22 cellular contexts compared by ENCODE assay signal in the genomic region with DNA sequence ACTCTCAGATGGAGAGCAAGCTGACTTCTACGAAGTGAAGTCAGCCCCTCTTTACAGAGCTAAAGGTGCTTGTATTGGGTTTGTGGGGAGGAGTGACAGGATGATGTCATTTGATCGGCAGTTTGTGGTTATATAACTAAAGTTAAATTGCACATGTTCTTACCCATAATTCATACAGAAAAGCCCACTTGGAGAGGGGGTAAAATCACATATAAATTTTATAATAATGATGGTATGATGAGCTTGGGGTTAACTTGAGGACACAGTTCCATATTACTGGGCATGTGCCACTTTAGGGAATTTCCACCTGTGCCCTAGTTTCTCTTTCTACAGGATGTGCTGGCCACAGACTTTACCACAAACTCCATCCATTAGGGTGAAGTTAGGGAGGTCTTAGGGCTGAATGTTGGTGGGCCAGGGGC.
A peak's percentile ranks its signal among the peaks of the same experiment; 100 is the strongest.
DNase-seq lines count a peak whose midpoint lies in the region; ATAC-seq and TF ChIP-seq lines count a peak whose summit lies in the region.
"Had no signal": no experiment of that assay in that cellular context is flagged by ENCODE, and none has a peak within 500 bp of the region (broad histone marks: within the 10 kb centered on the region; RNA-seq: fewer than 3 reads in every experiment).

No MANE protein-coding gene starts in this region.

- POLR2A ChIA-PET in naive thymus-derived CD8-positive, alpha-beta T cell (lab: Charles Lee), result no interaction called here

- H3F3A ChIP-seq in MM.1S (ENCODE audit: insufficient read depth, low read length), result no peaks in the 10 kb centered on the region

- no peaks in the 10 kb centered on the region for H3K36me3 Mint-ChIP-seq in naive thymus-derived CD8-positive, alpha-beta T cell
- no peaks in the 10 kb centered on the region for H3K36me3 Mint-ChIP-seq in activated naive CD4-positive, alpha-beta T cell treated with anti-CD3 and anti-CD28 coated beads, Interleukin-2, amount 10 ng/mL, durations not matched to agents 7 days and 5 days
- H3K36me3 Mint-ChIP-seq in HFFc6 (ENCODE audit: low read depth), result no peaks in the 10 kb centered on the region
- H3K36me3 Mint-ChIP-seq: CD4-positive, alpha-beta memory T cell had no signal

- H3K4me2 ChIP-seq in MM.1S (ENCODE audit: low read depth, low read length), result peak overlapping the region; percentile 34; the same call in 1 of the 2 replicates
- H3K4me2 ChIP-seq: A549 had no signal

- CTCF ChIA-PET in activated naive CD4-positive, alpha-beta T cell treated with anti-CD3 and anti-CD28 coated beads, Interleukin-2, amount 10 ng/mL, durations not matched to agents 7 days and 5 days (lab: Charles Lee), result no interaction called here

- no peak overlapping the region for H3K27ac ChIP-seq in MM.1S (ENCODE audit: low read length)
- H3K27ac ChIP-seq: A549, foreskin keratinocyte had no signal

- H3K9ac ChIP-seq in MM.1S (ENCODE audit: low read length), result no peak overlapping the region

- no peak overlapping the region for H3K4me3 ChIP-seq in MM.1S (ENCODE audit: low read length)
- H3K4me3 ChIP-seq: A549 had no signal

- ATAC-seq in GM18870 (IDR thresholded peaks at IDR 0.05; ENCODE audit: unreplicated experiment), result peak; percentile 62
- ATAC-seq in HG02840 (IDR thresholded peaks at IDR 0.05; ENCODE audit: low FRiP score, unreplicated experiment), result peak; percentile 66
- no peak for ATAC-seq in naive thymus-derived CD8-positive, alpha-beta T cell
- ATAC-seq: A549, foreskin keratinocyte, left lobe of liver had no signal

- TF ChIP-seq CTCF in MM.1S (IDR thresholded peaks at IDR 0.05; ENCODE audit: low read length), result no peak
- TF ChIP-seq CTCF in HFFc6 (IDR thresholded peaks at IDR 0.05), result no peak

- H3K9me2 ChIP-seq in MM.1S (replicated peaks; ENCODE audit: insufficient read depth, low read length), result no peaks in the 10 kb centered on the region

- no peaks in the 10 kb centered on the region for H3K27me3 ChIP-seq in MM.1S (replicated peaks; ENCODE audit: insufficient read depth, low read length)
- H3K27me3 ChIP-seq: foreskin keratinocyte had no signal

- no peaks in the 10 kb centered on the region for H3K27me3 Mint-ChIP-seq in naive thymus-derived CD8-positive, alpha-beta T cell
- no peaks in the 10 kb centered on the region for H3K27me3 Mint-ChIP-seq in activated naive CD4-positive, alpha-beta T cell treated with anti-CD3 and anti-CD28 coated beads, Interleukin-2, amount 10 ng/mL, durations not matched to agents 7 days and 5 days
- no peaks in the 10 kb centered on the region for H3K27me3 Mint-ChIP-seq in HFFc6 (ENCODE audit: insufficient read depth)
- H3K27me3 Mint-ChIP-seq: CD4-positive, alpha-beta memory T cell had no signal

- H3K4me1 Mint-ChIP-seq in naive thymus-derived CD8-positive, alpha-beta T cell, result no peaks in the 10 kb centered on the region
- no peaks in the 10 kb centered on the region for H3K4me1 Mint-ChIP-seq in activated naive CD4-positive, alpha-beta T cell treated with anti-CD3 and anti-CD28 coated beads, Interleukin-2, amount 10 ng/mL, durations not matched to agents 7 days and 5 days
- H3K4me1 Mint-ChIP-seq in HFFc6 (ENCODE audit: low read depth), result no peaks in the 10 kb centered on the region
- H3K4me1 Mint-ChIP-seq: H9 had no signal

- DNase-seq in A172 (ENCODE audit: low spot score) (peak; percentile 28), MM.1S (peak; percentile 59), epidermal melanocyte (ENCODE audit: insufficient read length, low spot score) (no peak), HFFc6 (no peak)
- DNase-seq in naive thymus-derived CD8-positive, alpha-beta T cell, result no peak
- DNase-seq in activated naive CD4-positive, alpha-beta T cell treated with anti-CD3 and anti-CD28 coated beads, Interleukin-2, amount 10 ng/mL, durations not matched to agents 7 days and 5 days, result no peak
- DNase-seq: activated CD4-positive, alpha-beta T cell treated with anti-CD3 and anti-CD28 coated beads for 48 hours; activated naive CD4-positive, alpha-beta T cell treated with Interleukin-2 at 50 U/mL for 16 hours; CD4-positive, alpha-beta memory T cell; foreskin keratinocyte; H9; Karpas-422; midbrain; NCI-H1417; NCI-H2171 treated with DMSO at 0.1 percent for 48 hours; NCI-H82; stimulated activated CD4-positive, alpha-beta T cell treated with anti-CD3 and anti-CD28 coated beads, Interleukin-12 subunit alpha, Interleukin-12 subunit beta, amount 100 ng/mL, for 4 hours; stimulated activated naive CD4-positive, alpha-beta T cell treated with Interleukin-2 at 50 U/mL for 16 hours had no signal

- H3K9me3 ChIP-seq in MM.1S (replicated peaks; ENCODE audit: insufficient read depth, low read length), result no peaks in the 10 kb centered on the region

- peaks cover 0 to 20% (median 5%) of the 10 kb centered on the region in 9 donors for H3K9me3 Mint-ChIP-seq in naive thymus-derived CD8-positive, alpha-beta T cell
- H3K9me3 Mint-ChIP-seq in activated naive CD4-positive, alpha-beta T cell treated with anti-CD3 and anti-CD28 coated beads, Interleukin-2, amount 10 ng/mL, durations not matched to agents 7 days and 5 days, result peaks cover 9% of the 10 kb centered on the region
- no peaks in the 10 kb centered on the region; the same call in 1 of the 2 replicates for H3K9me3 Mint-ChIP-seq in HFFc6

- no peaks in the 10 kb centered on the region for H3K36me3 ChIP-seq in MM.1S (replicated peaks; ENCODE audit: insufficient read depth, low read length)

- H4K20me1 ChIP-seq in MM.1S (ENCODE audit: insufficient read depth, low read length), result no peaks in the 10 kb centered on the region

- H3K79me2 ChIP-seq in MM.1S (ENCODE audit: low read length), result no peaks in the 10 kb centered on the region

- no peak overlapping the region for H3K27ac Mint-ChIP-seq in naive thymus-derived CD8-positive, alpha-beta T cell
- no peak overlapping the region for H3K27ac Mint-ChIP-seq in activated naive CD4-positive, alpha-beta T cell treated with anti-CD3 and anti-CD28 coated beads, Interleukin-2, amount 10 ng/mL, durations not matched to agents 7 days and 5 days
- no peak overlapping the region for H3K27ac Mint-ChIP-seq in HFFc6
- H3K27ac Mint-ChIP-seq: CD4-positive, alpha-beta memory T cell; H9 had no signal

- H3K4me1 ChIP-seq in MM.1S (ENCODE audit: low read length), result no peaks in the 10 kb centered on the region; the same call in 1 of the 2 replicates
- H3K4me1 ChIP-seq: A549, foreskin keratinocyte had no signal

- no peak overlapping the region for H2AFZ ChIP-seq in MM.1S (ENCODE audit: low read length)

- no peak overlapping the region for H3K4me3 Mint-ChIP-seq in naive thymus-derived CD8-positive, alpha-beta T cell
- H3K4me3 Mint-ChIP-seq in activated naive CD4-positive, alpha-beta T cell treated with anti-CD3 and anti-CD28 coated beads, Interleukin-2, amount 10 ng/mL, durations not matched to agents 7 days and 5 days, result no peak overlapping the region
- H3K4me3 Mint-ChIP-seq in HFFc6, result no peak overlapping the region
- H3K4me3 Mint-ChIP-seq: CD4-positive, alpha-beta memory T cell; H9 had no signal

Comparison
In these comparisons a context has a peak if more than half of its experiments do, and no peak if none do; other contexts are left out.
1. DNase-seq: peak in A172 (single experiment) and MM.1S (single experiment); none in epidermal melanocyte (single experiment), naive thymus-derived CD8-positive, alpha-beta T cell (0 of 10), activated naive CD4-positive, alpha-beta T cell treated with anti-CD3 and anti-CD28 coated beads, Interleukin-2, amount 10 ng/mL, durations not matched to agents 7 days and 5 days (single experiment) and HFFc6 (single experiment).
2. ATAC-seq: peak in GM18870 (single experiment) and HG02840 (single experiment); none in naive thymus-derived CD8-positive, alpha-beta T cell (0 of 2).